Comparison of ENCODE assay signal across 23 cellular contexts in genomic region chr11:86513138-86513537, GRCh38.
"Had no signal": no experiment of that assay in that cellular context is flagged by ENCODE, and none has a peak within 500 bp of the region (broad histone marks: within the 10 kb centered on the region; RNA-seq: fewer than 3 reads in every experiment).

No MANE protein-coding gene starts in this region.

- H3K9me3 ChIP-seq: ascending aorta, body of pancreas had no signal

- DNase-seq: activated CD4-positive, alpha-beta memory T cell treated with anti-CD3 and anti-CD28 coated beads for 36 hours; activated CD4-positive, alpha-beta T cell treated with anti-CD3 and anti-CD28 coated beads, Interleukin-2, amount 10 ng/mL, durations not matched to agents 7 days and 5 days; activated CD8-positive, alpha-beta memory T cell treated with anti-CD3 and anti-CD28 coated beads for 24 hours; activated effector memory CD4-positive, alpha-beta T cell treated with anti-CD3 and anti-CD28 coated beads, Interleukin-2, amount 50 U/mL, for 16 hours; activated naive CD4-positive, alpha-beta T cell treated with Interleukin-2 at 50 U/mL for 16 hours; activated naive CD8-positive, alpha-beta T cell treated with anti-CD3 and anti-CD28 coated beads, Interleukin-2, amount 50 U/mL, for 24 hours; activated T-cell treated with anti-CD3 and anti-CD28 coated beads, Interleukin-2, amount 50 U/mL, for 4 hours; amniotic stem cell; body of pancreas; Karpas-422; MM.1S; NCI-H1105; NCI-H1436; NCI-H187; NCI-H2081; NCI-H510A treated with DMSO at 0.1 percent for 48 hours; NCI-H69; SHP77 treated with DMSO at 0.1 percent for 48 hours; T-helper 17 cell; T-helper 9 cell had no signal

- H3K27ac Mint-ChIP-seq: activated CD4-positive, alpha-beta memory T cell treated with anti-CD3 and anti-CD28 coated beads for 36 hours; activated CD4-positive, alpha-beta T cell treated with anti-CD3 and anti-CD28 coated beads, Interleukin-2, amount 10 ng/mL, durations not matched to agents 7 days and 5 days; activated naive CD4-positive, alpha-beta T cell treated with anti-CD3 and anti-CD28 coated beads, Interleukin-2, amount 50 U/mL, for 72 hours; activated naive CD8-positive, alpha-beta T cell treated with anti-CD3 and anti-CD28 coated beads, Interleukin-2, amount 50 U/mL, for 24 hours; T-helper 17 cell; WTC11 had no signal

- H3K27ac ChIP-seq: ascending aorta, body of pancreas had no signal

- H3K4me3 Mint-ChIP-seq: activated CD4-positive, alpha-beta memory T cell treated with anti-CD3 and anti-CD28 coated beads for 36 hours; activated CD4-positive, alpha-beta T cell treated with anti-CD3 and anti-CD28 coated beads, Interleukin-2, amount 10 ng/mL, durations not matched to agents 7 days and 5 days; activated naive CD8-positive, alpha-beta T cell treated with anti-CD3 and anti-CD28 coated beads, Interleukin-2, amount 50 U/mL, for 24 hours; activated T-cell treated with anti-CD3 and anti-CD28 coated beads, Interleukin-2, amount 50 U/mL, for 4 hours; T-helper 17 cell; WTC11 had no signal

- H3K4me1 Mint-ChIP-seq: activated CD4-positive, alpha-beta T cell treated with anti-CD3 and anti-CD28 coated beads, Interleukin-2, amount 10 ng/mL, durations not matched to agents 7 days and 5 days; T-helper 17 cell had no signal

- H3K27me3 Mint-ChIP-seq: activated CD4-positive, alpha-beta memory T cell treated with anti-CD3 and anti-CD28 coated beads for 36 hours; activated CD4-positive, alpha-beta T cell treated with anti-CD3 and anti-CD28 coated beads, Interleukin-2, amount 10 ng/mL, durations not matched to agents 7 days and 5 days had no signal

- H3K27me3 ChIP-seq: ascending aorta, body of pancreas had no signal

- H3K36me3 ChIP-seq: ascending aorta had no signal

- H3K4me3 ChIP-seq: ascending aorta, body of pancreas had no signal

- H3K9me3 Mint-ChIP-seq: activated CD4-positive, alpha-beta memory T cell treated with anti-CD3 and anti-CD28 coated beads for 36 hours; activated CD4-positive, alpha-beta T cell treated with anti-CD3 and anti-CD28 coated beads, Interleukin-2, amount 10 ng/mL, durations not matched to agents 7 days and 5 days; activated naive CD4-positive, alpha-beta T cell treated with anti-CD3 and anti-CD28 coated beads, Interleukin-2, amount 50 U/mL, for 72 hours; activated naive CD8-positive, alpha-beta T cell treated with anti-CD3 and anti-CD28 coated beads, Interleukin-2, amount 50 U/mL, for 24 hours; activated T-cell treated with anti-CD3 and anti-CD28 coated beads, Interleukin-2, amount 50 U/mL, for 4 hours; WTC11 had no signal

- H3K36me3 Mint-ChIP-seq: activated CD4-positive, alpha-beta memory T cell treated with anti-CD3 and anti-CD28 coated beads for 36 hours; activated naive CD4-positive, alpha-beta T cell treated with anti-CD3 and anti-CD28 coated beads, Interleukin-2, amount 50 U/mL, for 72 hours; WTC11 had no signal

- ATAC-seq: activated naive CD4-positive, alpha-beta T cell treated with anti-CD3 and anti-CD28 coated beads, Interleukin-2, amount 50 U/mL, for 72 hours; activated naive CD8-positive, alpha-beta T cell treated with anti-CD3 and anti-CD28 coated beads, Interleukin-2, amount 50 U/mL, for 24 hours; activated T-cell treated with anti-CD3 and anti-CD28 coated beads, Interleukin-2, amount 50 U/mL, for 4 hours; body of pancreas; T-helper 17 cell had no signal
